In genomic region chr2:8663997-8664396, GRCh38 we compare ENCODE assay signal across 21 cellular contexts. TPM values are rescaled to one million over a fixed set of nuclear protein-coding genes. Genes with fewer than 3 reads are reported as not detected.
DNase-seq lines count a peak whose midpoint lies in the region; ATAC-seq lines count a peak whose summit lies in the region.
"Had no signal": no experiment of that assay in that cellular context is flagged by ENCODE, and none has a peak within 500 bp of the region (broad histone marks: within the 10 kb centered on the region; RNA-seq: fewer than 3 reads in every experiment).

No MANE protein-coding gene starts in this region.

- H3K9me3 Mint-ChIP-seq in activated naive CD8-positive, alpha-beta T cell (ENCODE audit: low read depth): no peaks in the 10 kb centered on the region
- H3K9me3 Mint-ChIP-seq in T-helper 2 cell treated with Interferon-gamma antibody and Interleukin-4, amounts not matched to agents 5 μg/mL and 100 μg/mL, for 36 hours: no peaks in the 10 kb centered on the region
- H3K9me3 Mint-ChIP-seq: CD4-positive, alpha-beta memory T cell had no signal

- H3K9ac ChIP-seq in mesendoderm (ENCODE audit: low read length): no peak overlapping the region

- no peaks in the 10 kb centered on the region for H3K4me1 ChIP-seq in mesendoderm (ENCODE audit: control insufficient read depth, low read depth, low read length)

- no peak overlapping the region for H4K8ac ChIP-seq in mesendoderm (ENCODE audit: low read depth, low read length)

- H3K36me3 ChIP-seq in mesendoderm (ENCODE audit: control insufficient read depth, insufficient read depth, low read length): no peaks in the 10 kb centered on the region
- H3K36me3 ChIP-seq: cardiac muscle cell, heart right ventricle, spleen, vagina had no signal

- H3K79me1 ChIP-seq in mesendoderm (ENCODE audit: low read length): no peaks in the 10 kb centered on the region

- DNase-seq in cardiac septum (ENCODE audit: low spot score) (peak; percentile 53), Right ventricle myocardium superior (no peak), mesendoderm (no peak), NCI-H1105 (lab: John Stamatoyannopoulos, UW) (no peak), glomerular visceral epithelial cell (ENCODE audit: extremely low spot score) (no peak)
- DNase-seq in T-helper 2 cell treated with Interferon-gamma antibody and Interleukin-4, amounts not matched to agents 5 μg/mL and 100 μg/mL, for 36 hours (ENCODE audit: low spot score): no peak
- DNase-seq: activated CD4-positive, CD25-positive, alpha-beta regulatory T cell; activated gamma-delta T cell; CD4-positive, alpha-beta memory T cell; DMS53; heart right ventricle; NCI-H1417; NCI-H2107; retina; stimulated activated CD4-positive, alpha-beta T cell treated with anti-CD3 and anti-CD28 coated beads, Interleukin-4, amount 100 ng/mL, for 4 hours had no signal

- no peak overlapping the region for H2BK120ac ChIP-seq in mesendoderm (ENCODE audit: low read depth, low read length)

- no peak overlapping the region for H2BK15ac ChIP-seq in mesendoderm (replicated peaks; ENCODE audit: low read depth)

- no peak overlapping the region for H3K4me3 ChIP-seq in mesendoderm (ENCODE audit: low read length)
- H3K4me3 ChIP-seq: cardiac muscle cell, heart right ventricle, SK-N-MC, spleen, vagina had no signal

- peak overlapping the region; percentile 34 for H3K56ac ChIP-seq in mesendoderm (ENCODE audit: low read length)

- H3K79me2 ChIP-seq in mesendoderm (ENCODE audit: control insufficient read depth, insufficient read depth, low read length): no peaks in the 10 kb centered on the region

- peaks cover 29% of the 10 kb centered on the region for H3K4me1 Mint-ChIP-seq in activated naive CD8-positive, alpha-beta T cell (ENCODE audit: low read depth)
- peaks cover 10% of the 10 kb centered on the region for H3K4me1 Mint-ChIP-seq in T-helper 2 cell treated with Interferon-gamma antibody and Interleukin-4, amounts not matched to agents 5 μg/mL and 100 μg/mL, for 36 hours (ENCODE audit: low read depth)

- H3K23ac ChIP-seq in mesendoderm (ENCODE audit: low read length): no peak overlapping the region

- no CpG with 5 or more reads among the region's 13 CpGs for WGBS in mesendoderm (ENCODE audit: extremely low coverage, insufficient coverage, low lambda C conversion rate)

- no peak overlapping the region for H3K4me2 ChIP-seq in mesendoderm (ENCODE audit: low read length)

- H2AK5ac ChIP-seq in mesendoderm (ENCODE audit: low read length): no peak overlapping the region

- intact Hi-C loops in cardiac septum (cut with DNase I) (no loop called here), Right ventricle myocardium superior (cut with DNase I) (no loop called here)

- H3K4ac ChIP-seq in mesendoderm (ENCODE audit: low read depth, low read length): no peak overlapping the region

- H3K27ac ChIP-seq in mesendoderm (ENCODE audit: low read depth, low read length): no peak overlapping the region
- H3K27ac ChIP-seq: cardiac muscle cell, heart right ventricle, SK-N-MC, spleen, vagina had no signal

- peaks cover 10% of the 10 kb centered on the region for H3K27me3 Mint-ChIP-seq in activated naive CD8-positive, alpha-beta T cell
- peaks cover 11% of the 10 kb centered on the region for H3K27me3 Mint-ChIP-seq in T-helper 2 cell treated with Interferon-gamma antibody and Interleukin-4, amounts not matched to agents 5 μg/mL and 100 μg/mL, for 36 hours (ENCODE audit: low read depth)

- H3K18ac ChIP-seq in mesendoderm (ENCODE audit: low read length): no peak overlapping the region

- H3K27me3 ChIP-seq in mesendoderm (ENCODE audit: insufficient read depth, low read length, poor library complexity): no peaks in the 10 kb centered on the region
- H3K27me3 ChIP-seq: cardiac muscle cell, heart right ventricle, vagina had no signal

- no peak overlapping the region for H2BK5ac ChIP-seq in mesendoderm (ENCODE audit: low read length)

- H3K27ac Mint-ChIP-seq in activated naive CD8-positive, alpha-beta T cell: no peak overlapping the region
- H3K27ac Mint-ChIP-seq in T-helper 2 cell treated with Interferon-gamma antibody and Interleukin-4, amounts not matched to agents 5 μg/mL and 100 μg/mL, for 36 hours: no peak overlapping the region

- no peak overlapping the region for H4K5ac ChIP-seq in mesendoderm (ENCODE audit: low read length)

- peak overlapping the region; percentile 21 for H3K4me3 Mint-ChIP-seq in activated naive CD8-positive, alpha-beta T cell
- no peak overlapping the region for H3K4me3 Mint-ChIP-seq in T-helper 2 cell treated with Interferon-gamma antibody and Interleukin-4, amounts not matched to agents 5 μg/mL and 100 μg/mL, for 36 hours

- ATAC-seq in Right ventricle myocardium superior (ENCODE audit: poor library complexity): no peak
- ATAC-seq in GM19463 (IDR thresholded peaks at IDR 0.05; ENCODE audit: unreplicated experiment): no peak
- ATAC-seq: heart right ventricle had no signal

- no peaks in the 10 kb centered on the region for H3K36me3 Mint-ChIP-seq in activated naive CD8-positive, alpha-beta T cell
- H3K36me3 Mint-ChIP-seq in T-helper 2 cell treated with Interferon-gamma antibody and Interleukin-4, amounts not matched to agents 5 μg/mL and 100 μg/mL, for 36 hours (ENCODE audit: low read depth): no peaks in the 10 kb centered on the region
- H3K36me3 Mint-ChIP-seq: CD4-positive, alpha-beta memory T cell had no signal

RNA-seq across cellular contexts. Expression of gene ID2, which starts 17.9 kb away (rescaled TPM):
- total RNA-seq in cardiac septum (35.1 TPM), Right ventricle myocardium superior (25.5 TPM)
- polyA plus RNA-seq in mesendoderm (2013, experiment 1 of 2): 96.4 TPM
- polyA plus RNA-seq in mesendoderm (2013, experiment 2 of 2): 94.7 TPM
